Comparison of ENCODE assay signal across 8 cellular contexts in genomic region chr15:38563723-38564519, GRCh38. TPM values are rescaled to one million over a fixed set of nuclear protein-coding genes. Genes with fewer than 3 reads are reported as not detected.
A peak's percentile ranks its signal among the peaks of the same experiment; 100 is the strongest.
DNase-seq lines count a peak whose midpoint lies in the region; ATAC-seq lines count a peak whose summit lies in the region.

No MANE protein-coding gene starts in this region.

- peaks cover 44% of the 10 kb centered on the region for H3K27me3 ChIP-seq in iPS-18a (ENCODE audit: control insufficient read depth, insufficient read depth, low read length)

- no peak overlapping the region for H3K9ac ChIP-seq in iPS-18a (ENCODE audit: low read length)

- no peaks in the 10 kb centered on the region for H3K36me3 ChIP-seq in iPS-18a (ENCODE audit: control insufficient read depth, low read depth, low read length)

- peaks cover 59% of the 10 kb centered on the region for H3K4me1 Mint-ChIP-seq in T-helper 2 cell treated with Interferon-gamma antibody and Interleukin-4, amounts not matched to agents 5 μg/mL and 100 μg/mL, for 36 hours (ENCODE audit: low read depth)

- peak overlapping the region; percentile 91 for H3K27ac Mint-ChIP-seq in T-helper 2 cell treated with Interferon-gamma antibody and Interleukin-4, amounts not matched to agents 5 μg/mL and 100 μg/mL, for 36 hours

- H3K4me3 ChIP-seq in iPS-18a (ENCODE audit: low read length) = peak overlapping the region; percentile 69
- peak overlapping the region; percentile 58 to 76 (median 64) for H3K4me3 ChIP-seq in skin epidermis

- ATAC-seq in GM21515 (IDR thresholded peaks at IDR 0.05; ENCODE audit: unreplicated experiment) = peak; percentile 63

- no peak overlapping the region for H3K27ac ChIP-seq in iPS-18a (ENCODE audit: low read length)
- peak overlapping the region; percentile 47 to 99 (median 89) for H3K27ac ChIP-seq in skin epidermis

- peaks cover 6% of the 10 kb centered on the region for H3K9me3 Mint-ChIP-seq in T-helper 2 cell treated with Interferon-gamma antibody and Interleukin-4, amounts not matched to agents 5 μg/mL and 100 μg/mL, for 36 hours

- DNase-seq in Daoy (ENCODE audit: low read depth) = peak; percentile 51
- peak; percentile 61 for DNase-seq in HuH-7 (ENCODE audit: low spot score)
- peak; percentile 90 for DNase-seq in T-helper 2 cell treated with Interferon-gamma antibody and Interleukin-4, amounts not matched to agents 5 μg/mL and 100 μg/mL, for 36 hours (ENCODE audit: low spot score)
- DNase-seq in astrocyte of the hippocampus (ENCODE audit: low read depth, low spot score) = peak; percentile 81
- no peak for DNase-seq in COLO829 (ENCODE audit: low spot score)

- peaks cover 50% of the 10 kb centered on the region for H3K36me3 Mint-ChIP-seq in T-helper 2 cell treated with Interferon-gamma antibody and Interleukin-4, amounts not matched to agents 5 μg/mL and 100 μg/mL, for 36 hours (ENCODE audit: low read depth)

- no peaks in the 10 kb centered on the region for H3K27me3 Mint-ChIP-seq in T-helper 2 cell treated with Interferon-gamma antibody and Interleukin-4, amounts not matched to agents 5 μg/mL and 100 μg/mL, for 36 hours (ENCODE audit: low read depth)

- H3K4me3 Mint-ChIP-seq in T-helper 2 cell treated with Interferon-gamma antibody and Interleukin-4, amounts not matched to agents 5 μg/mL and 100 μg/mL, for 36 hours = peak overlapping the region; percentile 88

- no peaks in the 10 kb centered on the region for H3K9me3 ChIP-seq in iPS-18a (ENCODE audit: control insufficient read depth, low read depth, low read length)

- no peaks in the 10 kb centered on the region for H3K4me1 ChIP-seq in iPS-18a (ENCODE audit: control insufficient read depth, low read depth, low read length)

RNA-seq across cellular contexts. Expression of gene RASGRP1, which starts 0.7 kb away (rescaled TPM):
- total RNA-seq in Daoy (2014; rRNA removed; shearing (Covaris generic)) = 1.1 and 1.6 TPM in 2 replicates
